9 cellular contexts compared by ENCODE assay signal in the genomic region with DNA sequence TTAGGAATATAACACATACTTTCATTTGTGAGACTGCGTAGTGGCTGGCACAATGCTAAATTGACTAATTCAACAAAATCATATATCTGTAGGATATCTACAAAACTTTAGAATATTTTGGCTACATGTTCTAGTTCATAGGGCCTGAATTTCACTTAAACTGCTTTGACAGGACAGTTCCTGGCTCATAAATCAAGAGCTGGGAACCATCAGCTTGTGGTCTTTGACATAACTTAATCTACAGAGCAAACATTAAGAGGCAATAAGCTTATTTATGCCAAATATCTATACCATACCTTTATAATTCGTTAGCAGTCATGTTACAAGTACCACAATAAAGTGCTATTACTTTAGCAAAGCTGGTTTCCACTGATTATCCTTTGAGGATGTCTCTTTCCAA.
"Had no signal": no experiment of that assay in that cellular context is flagged by ENCODE, and none has a peak within 500 bp of the region (broad histone marks: within the 10 kb centered on the region; RNA-seq: fewer than 3 reads in every experiment).

No MANE protein-coding gene starts in this region.

- H3K4me3 ChIP-seq: GM23338 had no signal

- H3K27ac Mint-ChIP-seq: GM23338, H9, IgD-negative memory B cell had no signal

- H3K4me2 ChIP-seq: GM23338 had no signal

- H3K27me3 Mint-ChIP-seq: IgD-negative memory B cell had no signal

- FAIRE-seq: H1, H54, HepG2 had no signal

- H2AFZ ChIP-seq: GM23338 had no signal

- ATAC-seq: GM23338, HepG2 had no signal

- DNase-seq: H9, HCEC 1CT, KG1 had no signal

- H3K4me3 Mint-ChIP-seq: GM23338, H9, IgD-negative memory B cell had no signal

- H3K27ac ChIP-seq: HL-60 had no signal

- H3K9me3 Mint-ChIP-seq: GM23338, H9, IgD-negative memory B cell had no signal
